8 cellular contexts compared by ENCODE assay signal in genomic region chr17:48998557-48999440, GRCh38. TPM values are rescaled to one million over a fixed set of nuclear protein-coding genes. Genes with fewer than 3 reads are reported as not detected.
DNase-seq lines count a peak whose midpoint lies in the region; ATAC-seq and TF ChIP-seq lines count a peak whose summit lies in the region.

No MANE protein-coding gene starts in this region.

- H3K9me3 ChIP-seq in Loucy (ENCODE audit: insufficient read depth, low read depth, low read length): no peaks in the 10 kb centered on the region
- H3K9me3 ChIP-seq in ectodermal cell (ENCODE audit: control insufficient read depth, low read length): no peaks in the 10 kb centered on the region
- no peaks in the 10 kb centered on the region for H3K9me3 ChIP-seq in neural cell (ENCODE audit: low read length)

- H2AFZ ChIP-seq in Loucy (ENCODE audit: low read length) (0 out of 2 replicates have a peak overlapping the region, but pooled peaks have one; percentile 19), neural cell (ENCODE audit: low read depth, low read length) (peak overlapping the region; percentile 19)

- ATAC-seq in HG02678 (IDR thresholded peaks at IDR 0.05; ENCODE audit: unreplicated experiment): no peak

- peaks cover 77% of the 10 kb centered on the region for H3K27me3 Mint-ChIP-seq in activated CD4-positive, alpha-beta memory T cell treated with anti-CD3 and anti-CD28 coated beads for 36 hours

- no peak overlapping the region for H3K27ac Mint-ChIP-seq in activated CD4-positive, alpha-beta memory T cell treated with anti-CD3 and anti-CD28 coated beads for 36 hours

- intact Hi-C loops in activated CD4-positive, alpha-beta memory T cell treated with anti-CD3 and anti-CD28 coated beads for 36 hours (cut with micrococcal nuclease): loop anchor here (10.0 kb wide), 1 partner anchor 274 kb away; the partner anchor contains the start of genes HOXB13, PRAC1 and PRAC2

- peaks cover 1% of the 10 kb centered on the region for H3K36me3 Mint-ChIP-seq in activated CD4-positive, alpha-beta memory T cell treated with anti-CD3 and anti-CD28 coated beads for 36 hours

- TF ChIP-seq RAD21 in neural cell (conservative IDR thresholded peaks at IDR 0.05): no peak

- H3K4me1 ChIP-seq in Loucy (ENCODE audit: insufficient read depth, low read length, poor library complexity, severe bottlenecking): peaks cover 4% of the 10 kb centered on the region
- H3K4me1 ChIP-seq in ectodermal cell (ENCODE audit: control insufficient read depth, insufficient read depth, low read length): peaks cover 4% of the 10 kb centered on the region

- H3K27me3 ChIP-seq in Loucy (ENCODE audit: insufficient read depth, low read length, poor library complexity, severe bottlenecking) (peaks cover 7% of the 10 kb centered on the region), ectodermal cell (ENCODE audit: control insufficient read depth, insufficient read depth, low read length, poor library complexity, severe bottlenecking) (no peaks in the 10 kb centered on the region), neural cell (ENCODE audit: insufficient read depth, low read depth, low read length) (no peaks in the 10 kb centered on the region)

- no peaks in the 10 kb centered on the region for H3K79me2 ChIP-seq in Loucy (ENCODE audit: insufficient read depth, low read length)
- H3K79me2 ChIP-seq in neural cell (replicated peaks; ENCODE audit: insufficient read depth, low read length): peaks cover 65% of the 10 kb centered on the region

- H3K27ac ChIP-seq in ectodermal cell (ENCODE audit: insufficient read depth, low read depth, low read length, poor library complexity, severe bottlenecking) (peak overlapping the region; percentile 99), neural cell (ENCODE audit: low read length) (peak overlapping the region; percentile 95)

- no peak overlapping the region for H3K4me3 Mint-ChIP-seq in activated CD4-positive, alpha-beta memory T cell treated with anti-CD3 and anti-CD28 coated beads for 36 hours

- CTCF ChIA-PET in activated CD4-positive, alpha-beta memory T cell treated with anti-CD3 and anti-CD28 coated beads for 36 hours (lab: Charles Lee): no interaction called here

- TF ChIP-seq CTCF in Loucy (conservative IDR thresholded peaks at IDR 0.05; ENCODE audit: low read length) (no peak), neural cell (IDR thresholded peaks at IDR 0.05; ENCODE audit: poor library complexity, severe bottlenecking) (no peak)

- peaks cover 30% of the 10 kb centered on the region for H3K4me1 Mint-ChIP-seq in activated CD4-positive, alpha-beta memory T cell treated with anti-CD3 and anti-CD28 coated beads for 36 hours (ENCODE audit: low read depth)

- no peaks in the 10 kb centered on the region for H3K9me2 ChIP-seq in Loucy (replicated peaks; ENCODE audit: low read depth, low read length)
- no peaks in the 10 kb centered on the region for H3K9me2 ChIP-seq in neural cell (ENCODE audit: insufficient read depth, low read length)

- H3K9ac ChIP-seq in Loucy (ENCODE audit: low read depth, low read length, poor library complexity, severe bottlenecking) (no peak overlapping the region), neural cell (ENCODE audit: low read length) (peak overlapping the region; percentile 93)

- H3K4me2 ChIP-seq in Loucy (ENCODE audit: low read depth, low read length, poor library complexity, severe bottlenecking) (no peak overlapping the region), neural cell (ENCODE audit: low read length) (peak overlapping the region; percentile 87)

- DNase-seq in ELF-1 (ENCODE audit: low read depth, low spot score): peak; percentile 43
- DNase-seq in DMS 273 (lab: John Stamatoyannopoulos, UW; ENCODE audit: unreplicated experiment): no peak
- no peak for DNase-seq in NCI-H1694 treated with DMSO at 0.1 percent for 48 hours (lab: John Stamatoyannopoulos, UW)
- no peak for DNase-seq in activated CD4-positive, alpha-beta memory T cell treated with anti-CD3 and anti-CD28 coated beads for 36 hours

- H3K4me3 ChIP-seq in Loucy (ENCODE audit: low read length, poor library complexity, severe bottlenecking): no peak overlapping the region
- peak overlapping the region; percentile 98 for H3K4me3 ChIP-seq in ectodermal cell (ENCODE audit: insufficient read depth, low read depth, low read length)
- H3K4me3 ChIP-seq in neural cell (ENCODE audit: low read length): peak overlapping the region; percentile 92

- H3K36me3 ChIP-seq in Loucy (ENCODE audit: insufficient read depth, low read length): no peaks in the 10 kb centered on the region
- H3K36me3 ChIP-seq in ectodermal cell (ENCODE audit: control insufficient read depth, insufficient read depth, low read length): no peaks in the 10 kb centered on the region
- H3K36me3 ChIP-seq in neural cell (ENCODE audit: insufficient read depth, low read length): no peaks in the 10 kb centered on the region

- no peaks in the 10 kb centered on the region for H4K20me1 ChIP-seq in Loucy (ENCODE audit: insufficient read depth, low read length, poor library complexity, severe bottlenecking)
- peaks cover 3% of the 10 kb centered on the region for H4K20me1 ChIP-seq in neural cell (ENCODE audit: insufficient read depth)

- POLR2A ChIA-PET in activated CD4-positive, alpha-beta memory T cell treated with anti-CD3 and anti-CD28 coated beads for 36 hours (lab: Charles Lee): no interaction called here

- H3K9me3 Mint-ChIP-seq in activated CD4-positive, alpha-beta memory T cell treated with anti-CD3 and anti-CD28 coated beads for 36 hours: no peaks in the 10 kb centered on the region

- no peaks in the 10 kb centered on the region for H3F3A ChIP-seq in Loucy (ENCODE audit: low read depth)
- peaks cover 2% of the 10 kb centered on the region for H3F3A ChIP-seq in neural cell (ENCODE audit: insufficient read depth, low read length, poor library complexity, severe bottlenecking)

- WGBS in ectodermal cell, 2 experiments: 0% methylated on average over 27 to 30 of the region's 30 CpGs

- no peak for TF ChIP-seq EP300 in neural cell (conservative IDR thresholded peaks at IDR 0.05; ENCODE audit: poor library complexity, severe bottlenecking)

TF ChIP-seq in neural cell, 6 proteins besides CTCF, POLR2A, EP300 and RAD21:
- TF ChIP-seq REST (IDR thresholded peaks at IDR 0.05; ENCODE audit: borderline replicate concordance) (peak; percentile 84), TAF1 (IDR thresholded peaks at IDR 0.05; ENCODE audit: low read depth) (no peak), EZH2 (IDR thresholded peaks at IDR 0.05; ENCODE audit: borderline replicate concordance, insufficient read depth, low read length, poor library complexity, severe bottlenecking) (no peak), POLR2AphosphoS5 (IDR thresholded peaks at IDR 0.05) (peak; percentile 5), MXI1 (conservative IDR thresholded peaks at IDR 0.05; ENCODE audit: poor library complexity, severe bottlenecking) (no peak)

RNA-seq across cellular contexts. Expression of gene IGF2BP1, which starts 1.6 kb away (rescaled TPM):
- polyA plus RNA-seq in ectodermal cell (2013, experiment 1 of 4): 165 TPM
- polyA plus RNA-seq in ectodermal cell (2013, experiment 2 of 4): 198 TPM
- polyA plus RNA-seq in ectodermal cell (2013, experiment 3 of 4): 127 TPM
- 141 TPM for polyA plus RNA-seq in ectodermal cell (2013, experiment 4 of 4)
- 13.0 and 13.9 TPM in 2 replicates for polyA plus RNA-seq in neural cell
- 33.8 and 40.7 TPM in 2 replicates for polyA minus RNA-seq in neural cell
- under 1 TPM; 0.22 to 0.29 TPM for total RNA-seq in activated CD4-positive, alpha-beta memory T cell treated with anti-CD3 and anti-CD28 coated beads for 36 hours

RNA-seq across cellular contexts. Expression of gene GIP, which starts 30.4 kb away (rescaled TPM):
- not detected for polyA plus RNA-seq in ectodermal cell (2013, experiment 1 of 4)
- polyA plus RNA-seq in ectodermal cell (2013, experiment 2 of 4): 0.30 TPM
- not detected for polyA plus RNA-seq in ectodermal cell (2013, experiment 3 of 4)
- polyA plus RNA-seq in ectodermal cell (2013, experiment 4 of 4): not detected
- not detected in 2 replicates for polyA plus RNA-seq in neural cell
- polyA minus RNA-seq in neural cell: not detected in 2 replicates
- total RNA-seq in activated CD4-positive, alpha-beta memory T cell treated with anti-CD3 and anti-CD28 coated beads for 36 hours: not detected

RNA-seq across cellular contexts. Expression of gene SNF8, which starts 54.2 kb away (rescaled TPM):
- polyA plus RNA-seq in ectodermal cell (2013, experiment 1 of 4): 116 TPM
- 117 TPM for polyA plus RNA-seq in ectodermal cell (2013, experiment 2 of 4)
- 96.5 TPM for polyA plus RNA-seq in ectodermal cell (2013, experiment 3 of 4)
- 98.8 TPM for polyA plus RNA-seq in ectodermal cell (2013, experiment 4 of 4)
- 171 and 223 TPM in 2 replicates for polyA plus RNA-seq in neural cell
- polyA minus RNA-seq in neural cell: 83.0 and 85.9 TPM in 2 replicates
- 100 to 1,000 TPM in 1 of 2 experiments, 10 to 100 TPM in 1; 93.5 to 105 TPM for total RNA-seq in activated CD4-positive, alpha-beta memory T cell treated with anti-CD3 and anti-CD28 coated beads for 36 hours
